In genomic region chr1:40182956-40183710, GRCh38 we compare ENCODE assay signal across 8 cellular contexts. TPM values are rescaled to one million over a fixed set of nuclear protein-coding genes. Genes with fewer than 3 reads are reported as not detected.
DNase-seq lines count a peak whose midpoint lies in the region; ATAC-seq and TF ChIP-seq lines count a peak whose summit lies in the region.

No MANE protein-coding gene starts in this region.

- no peaks in the 10 kb centered on the region for H3K9me2 ChIP-seq in OCI-LY7 (ENCODE audit: insufficient read depth, low read length)

- CTCF ChIA-PET in AG04450 (lab: Charles Lee) (interaction anchor here (0.6 to 3.7 kb wide), 23 partner anchors 8 to 263 kb away, joined by 3 to 18 read pairs (median 4); partner anchors contain the start of gene COL9A2), OCI-LY7 (lab: Charles Lee; ENCODE audit: unreplicated experiment) (interaction anchor here (0.5 to 1.0 kb wide), 2 partner anchors 18 to 33 kb away, joined by 3 to 5 read pairs; no protein-coding TSS in a partner anchor)

- peak; percentile 52 for TF ChIP-seq CTCF in AG04450 (IDR thresholded peaks at IDR 0.05; ENCODE audit: low read depth, low read length)
- peak; percentile 92 for TF ChIP-seq CTCF in OCI-LY7 (conservative IDR thresholded peaks at IDR 0.05; ENCODE audit: low read length)
- TF ChIP-seq CTCF in foreskin fibroblast (IDR thresholded peaks at IDR 0.05; ENCODE audit: low read depth, low read length), result peak; percentile 51

- DNase-seq in AG04450 (ENCODE audit: low read depth, low spot score) (no peak), GDM1 (lab: John Stamatoyannopoulos, UW) (peak; percentile 36), OCI-LY7 (ENCODE audit: low spot score) (peak; percentile 48), foreskin fibroblast (peak in 1 of 2 donors; percentile 58), superior temporal gyrus (ENCODE audit: extremely low spot score) (no peak), NCI-H2081 (lab: John Stamatoyannopoulos, UW) (no peak)

- H3K4me1 ChIP-seq in OCI-LY7 (ENCODE audit: insufficient read depth, low read length, poor library complexity, severe bottlenecking), result peaks cover 40% of the 10 kb centered on the region

- H3K36me3 ChIP-seq in OCI-LY7 (ENCODE audit: insufficient read depth, low read length), result no peaks in the 10 kb centered on the region

- H3K9me3 ChIP-seq in AG04450 (ENCODE audit: control insufficient read depth, insufficient read depth, low read length) (0 out of 2 replicates have a peak, but pooled peaks cover 3% of the 10 kb centered on the region), OCI-LY7 (ENCODE audit: low read length) (no peaks in the 10 kb centered on the region)

- ATAC-seq in HG03175 (IDR thresholded peaks at IDR 0.05; ENCODE audit: unreplicated experiment), result no peak
- no peak for ATAC-seq in GM18520 (IDR thresholded peaks at IDR 0.05; ENCODE audit: unreplicated experiment)

- POLR2A ChIA-PET in AG04450 (lab: Yijun Ruan, JAX), result no interaction called here
- POLR2A ChIA-PET in OCI-LY7 (lab: Charles Lee), result interaction anchor here (0.7 to 0.9 kb wide), 4 partner anchors 23 to 975 kb away, joined by 3 to 4 read pairs (median 3); no protein-coding TSS in a partner anchor

- peaks cover 37% of the 10 kb centered on the region for H4K20me1 ChIP-seq in OCI-LY7 (ENCODE audit: insufficient read depth, low read length)

- H3K4me2 ChIP-seq in OCI-LY7 (ENCODE audit: low read length), result no peak overlapping the region

- no peak overlapping the region for H2AFZ ChIP-seq in OCI-LY7 (ENCODE audit: low read length)

- no peaks in the 10 kb centered on the region for H3K27me3 ChIP-seq in AG04450 (ENCODE audit: control insufficient read depth, insufficient read depth, low read length)

- H3K79me2 ChIP-seq in OCI-LY7 (ENCODE audit: insufficient read depth, low read depth, low read length), result peaks cover 97% of the 10 kb centered on the region

- intact Hi-C loops in OCI-LY7 (cut with micrococcal nuclease; ENCODE audit: unreplicated experiment), result loop anchor here (1.0 kb wide), 1 partner anchor 30 kb away; no protein-coding TSS in a partner anchor

- H3K4me3 ChIP-seq in AG04450 (ENCODE audit: low read depth, low read length) (no peak overlapping the region), OCI-LY7 (ENCODE audit: low read depth, low read length, poor library complexity, severe bottlenecking) (no peak overlapping the region), foreskin fibroblast (ENCODE audit: low read depth in 1 of 2, low read length in 2 of 2) (no peak overlapping the region)

- H3K27ac ChIP-seq in AG04450 (ENCODE audit: low read depth, low read length) (no peak overlapping the region), OCI-LY7 (ENCODE audit: low read depth, low read length, poor library complexity, severe bottlenecking) (no peak overlapping the region)

- BruUV-seq in OCI-LY7 (replicated peaks; lab: Mats Ljungman, UMichigan), result no TSS peak

RNA-seq across cellular contexts. Expression of gene RLF, which starts 21.9 kb away (rescaled TPM):
- polyA plus RNA-seq in AG04450 (2011; rRNA removed), result 7.4 and 11.0 TPM in 2 replicates
- 8.8 and 19.5 TPM in 2 replicates for polyA minus RNA-seq in AG04450 (2011; rRNA and poly(A)+ RNA removed)
- 14.8 and 16.9 TPM in 2 replicates for total RNA-seq in OCI-LY7 (2014; rRNA removed; shearing (Covaris generic))
- 18.6 and 22.5 TPM in 2 replicates for total RNA-seq in OCI-LY7 (2022)

Comparison
In these comparisons a context has a peak if more than half of its experiments do, and no peak if none do; other contexts are left out.
1. DNase-seq: peak in GDM1 (single experiment) and OCI-LY7 (single experiment); none in AG04450 (single experiment), superior temporal gyrus (single experiment) and NCI-H2081 (0 of 2).
2. Peak in every context shown above with its lines, with median percentiles within 50 percentile points of each other: CTCF ChIP-seq.